Comparison of ENCODE assay signal across 30 cellular contexts in the genomic region with DNA sequence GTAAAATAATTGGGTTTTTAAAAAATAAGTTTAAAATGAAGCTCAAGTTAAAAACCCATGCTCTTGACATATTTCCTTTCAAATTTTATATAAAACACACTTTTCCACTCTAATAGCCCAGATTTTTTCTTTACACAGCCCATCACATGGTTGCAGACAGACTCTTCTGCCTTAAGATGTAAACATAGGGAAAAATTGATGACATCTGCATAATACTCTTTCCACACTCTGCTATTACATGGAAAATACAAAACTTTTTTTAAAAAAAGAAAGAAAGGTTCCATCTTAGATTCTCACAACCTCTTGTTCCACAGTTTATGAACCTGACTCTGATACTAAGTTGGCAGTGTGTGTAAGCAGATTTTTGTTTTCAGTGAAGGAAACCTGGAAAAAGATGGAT.
"Had no signal": no experiment of that assay in that cellular context is flagged by ENCODE, and none has a peak within 500 bp of the region (broad histone marks: within the 10 kb centered on the region; RNA-seq: fewer than 3 reads in every experiment).

No MANE protein-coding gene starts in this region.

- H3K9ac ChIP-seq: neural progenitor cell, parathyroid adenoma had no signal

- H3K9me3 Mint-ChIP-seq: naive thymus-derived CD8-positive, alpha-beta T cell; nephron; neural progenitor cell; stimulated activated memory B cell treated with anti-CD40 and anti-IgM and Interleukin-4, amounts not matched to agents 10 μg/mL and 1 μg/mL and 100 μg/mL, for 72 hours; stimulated activated naive CD8-positive, alpha-beta T cell treated with anti-CD3 and anti-CD28 coated beads, Interleukin-15, amount 100 ng/mL, for 72 hours had no signal

- H3K79me2 ChIP-seq: parathyroid adenoma had no signal

- H3K36me3 ChIP-seq: neural progenitor cell, ovary, spleen, thoracic aorta, thyroid gland, tibial nerve, upper lobe of left lung, vagina had no signal

- H3K27me3 ChIP-seq: neural progenitor cell, ovary, spleen, thyroid gland, tibial nerve, upper lobe of left lung, vagina had no signal

- H3K4me1 Mint-ChIP-seq: stimulated activated memory B cell treated with anti-CD40 and anti-IgM and Interleukin-4, amounts not matched to agents 10 μg/mL and 1 μg/mL and 100 μg/mL, for 72 hours; stimulated activated naive CD8-positive, alpha-beta T cell treated with anti-CD3 and anti-CD28 coated beads, Interleukin-15, amount 100 ng/mL, for 72 hours had no signal

- H2AFZ ChIP-seq: neural progenitor cell, parathyroid adenoma had no signal

- H3K27me3 Mint-ChIP-seq: stimulated activated naive CD8-positive, alpha-beta T cell treated with anti-CD3 and anti-CD28 coated beads, Interleukin-15, amount 100 ng/mL, for 72 hours had no signal

- ATAC-seq: naive thymus-derived CD8-positive, alpha-beta T cell; psoas muscle; right cardiac atrium; sciatic nerve; stimulated activated memory B cell treated with anti-CD40 and anti-IgM and Interleukin-4, amounts not matched to agents 10 μg/mL and 1 μg/mL and 100 μg/mL, for 72 hours; stimulated activated naive CD8-positive, alpha-beta T cell treated with anti-CD3 and anti-CD28 coated beads, Interleukin-15, amount 100 ng/mL, for 72 hours; stimulated activated naive CD8-positive, alpha-beta T cell treated with anti-CD3 and anti-CD28 coated beads, Interleukin-15, Interleukin-2, amounts not matched to agents 100 U/mL and 50 U/mL, for 24 hours had no signal

- H3K9me3 ChIP-seq: ovary, psoas muscle, spleen, thoracic aorta, thyroid gland, tibial nerve, upper lobe of left lung, vagina had no signal

- H3K4me1 ChIP-seq: neural progenitor cell, parathyroid adenoma, psoas muscle, upper lobe of left lung had no signal

- FAIRE-seq: urothelium cell line had no signal

- H3K27ac Mint-ChIP-seq: naive thymus-derived CD8-positive, alpha-beta T cell; nephron; neural progenitor cell; progenitor cell of endocrine pancreas; stimulated activated memory B cell treated with anti-CD40 and anti-IgM and Interleukin-4, amounts not matched to agents 10 μg/mL and 1 μg/mL and 100 μg/mL, for 72 hours; stimulated activated naive CD8-positive, alpha-beta T cell treated with anti-CD3 and anti-CD28 coated beads, Interleukin-15, amount 100 ng/mL, for 72 hours had no signal

- H3K4me2 ChIP-seq: neural progenitor cell, smooth muscle cell had no signal

- H3K4me3 Mint-ChIP-seq: naive thymus-derived CD8-positive, alpha-beta T cell; nephron; neural progenitor cell; stimulated activated memory B cell treated with anti-CD40 and anti-IgM and Interleukin-4, amounts not matched to agents 10 μg/mL and 1 μg/mL and 100 μg/mL, for 72 hours; stimulated activated naive CD8-positive, alpha-beta T cell treated with anti-CD3 and anti-CD28 coated beads, Interleukin-15, amount 100 ng/mL, for 72 hours had no signal

- DNase-seq: naive thymus-derived CD8-positive, alpha-beta T cell; occipital lobe; ovary; posterior cingulate gyrus; psoas muscle; right cardiac atrium; spleen; stimulated activated CD4-positive, alpha-beta T cell treated with anti-CD3 and anti-CD28 coated beads, Interleukin-12 subunit alpha, Interleukin-12 subunit beta, amount 100 ng/mL, for 4 hours; stimulated activated CD4-positive, alpha-beta T cell treated with anti-CD3 and anti-CD28 coated beads, Interleukin-1b, Interleukin-23, amount 100 ng/mL, for 48 hours; stimulated activated CD4-positive, alpha-beta T cell treated with anti-CD3 and anti-CD28 coated beads, Interleukin-4, amount 100 ng/mL, for 1 hour; stimulated activated CD4-positive, alpha-beta T cell treated with anti-CD3 and anti-CD28 coated beads, Interleukin-4, amount 100 ng/mL, for 4 hours; stimulated activated CD8-positive, alpha-beta memory T cell treated with anti-CD3 and anti-CD28 coated beads, Interleukin-4, amount 100 ng/mL, for 48 hours; stimulated activated naive CD4-positive, alpha-beta T cell; stimulated activated naive CD8-positive, alpha-beta T cell treated with anti-CD3 and anti-CD28 coated beads, Interleukin-15, amount 100 ng/mL, for 72 hours; stimulated activated naive CD8-positive, alpha-beta T cell treated with anti-CD3 and anti-CD28 coated beads, Interleukin-15, Interleukin-2, amounts not matched to agents 100 U/mL and 50 U/mL, for 24 hours; thyroid gland; trophoblast cell; upper lobe of left lung had no signal

- H3K36me3 Mint-ChIP-seq: naive thymus-derived CD8-positive, alpha-beta T cell; neural progenitor cell; stimulated activated memory B cell treated with anti-CD40 and anti-IgM and Interleukin-4, amounts not matched to agents 10 μg/mL and 1 μg/mL and 100 μg/mL, for 72 hours had no signal

- H3K4me3 ChIP-seq: neural progenitor cell, ovary, psoas muscle, skin epidermis, smooth muscle cell, spleen, thoracic aorta, thyroid gland, tibial nerve, upper lobe of left lung, vagina had no signal

- H3K27ac ChIP-seq: neural progenitor cell, ovary, parathyroid adenoma, psoas muscle, spleen, thoracic aorta, tibial nerve, vagina had no signal
